1 cellular context compared by ENCODE assay signal in genomic region chr7:18081617-18082016, GRCh38.
TF ChIP-seq lines count a peak whose summit lies in the region.

No MANE protein-coding gene starts in this region.

TF ChIP-seq in K562, 482 proteins besides CTCF, POLR2A, EP300 and RAD21 (continued from another document):
- no peak for TF ChIP-seq SAFB (IDR thresholded peaks at IDR 0.05; ENCODE audit: borderline replicate concordance, low read depth, low read length)
- no peak for TF ChIP-seq TSC22D4 (tag; IDR thresholded peaks at IDR 0.05)
- no peak for TF ChIP-seq ZNF175 (CRISPR knock-in tag; IDR thresholded peaks at IDR 0.05; ENCODE audit: low read depth)
- no peak for TF ChIP-seq TARDBP (IDR thresholded peaks at IDR 0.05)
- TF ChIP-seq ZBTB49 (CRISPR knock-in tag; IDR thresholded peaks at IDR 0.05; ENCODE audit: borderline replicate concordance) = no peak
- TF ChIP-seq CEBPB (tag; IDR thresholded peaks at IDR 0.05) = no peak
- no peak for TF ChIP-seq HMG20B (CRISPR knock-in tag; IDR thresholded peaks at IDR 0.05)
- no peak for TF ChIP-seq ZNF766 (CRISPR knock-in tag; conservative IDR thresholded peaks at IDR 0.05)
- no peak for TF ChIP-seq CBFA2T3 (IDR thresholded peaks at IDR 0.05)
- no peak for TF ChIP-seq TCFL5 (CRISPR knock-in tag; conservative IDR thresholded peaks at IDR 0.05)
TF ChIP-seq in K562: peak in this region for 7.
